Comparison of ENCODE assay signal across 13 cellular contexts in the genomic region with DNA sequence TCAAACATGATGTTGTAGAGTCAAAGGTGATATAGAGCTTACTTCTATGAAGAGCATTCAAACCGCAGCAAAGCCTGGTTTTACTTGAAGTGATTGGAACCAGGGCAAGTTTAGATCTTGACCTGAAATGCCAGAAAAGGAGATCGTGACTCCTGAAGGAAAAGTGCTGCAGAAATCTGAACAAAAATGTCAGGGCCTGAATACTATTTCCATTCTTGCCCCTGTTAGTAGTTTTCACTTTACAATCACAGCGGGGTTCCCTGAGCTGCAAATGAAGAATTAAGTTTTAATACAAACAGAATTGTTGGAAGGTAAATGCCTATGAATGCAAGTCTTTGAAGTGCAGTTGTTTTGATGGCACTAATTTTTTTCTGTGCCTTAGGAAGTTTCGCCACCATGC. TPM values are rescaled to one million over a fixed set of nuclear protein-coding genes. Genes with fewer than 3 reads are reported as not detected.
DNase-seq lines count a peak whose midpoint lies in the region; ATAC-seq, FAIRE-seq and TF ChIP-seq lines count a peak whose summit lies in the region.
"Had no signal": no experiment of that assay in that cellular context is flagged by ENCODE, and none has a peak within 500 bp of the region (broad histone marks: within the 10 kb centered on the region; RNA-seq: fewer than 3 reads in every experiment).

No MANE protein-coding gene starts in this region.

- H3K4me1 ChIP-seq in HEK293 (ENCODE audit: control insufficient read depth, insufficient read depth, low read length) (no peaks in the 10 kb centered on the region), astrocyte (ENCODE audit: insufficient read depth, low read length) (peaks cover 24% of the 10 kb centered on the region), iPS-18a (ENCODE audit: control insufficient read depth, low read depth, low read length) (peaks cover 13% of the 10 kb centered on the region), smooth muscle cell (ENCODE audit: low read depth) (peaks cover 13% of the 10 kb centered on the region)
- H3K4me1 ChIP-seq: parathyroid adenoma had no signal

- H3K4me3 Mint-ChIP-seq in astrocyte (ENCODE audit: unreplicated experiment) = no peak overlapping the region

- FAIRE-seq in astrocyte (lab: Jason Lieb, UNC) (no peak), GM12891 (lab: Jason Lieb, UNC) (no peak)
- FAIRE-seq: D721Med had no signal

- POLR2A ChIA-PET in HEK293 (lab: Yijun Ruan, JAX) = no interaction called here

- H3K27me3 ChIP-seq in astrocyte (ENCODE audit: insufficient read depth, low read length) (no peaks in the 10 kb centered on the region), iPS-18a (ENCODE audit: control insufficient read depth, insufficient read depth, low read length) (peaks cover 67% of the 10 kb centered on the region), smooth muscle cell (ENCODE audit: low read depth) (peaks cover 23% of the 10 kb centered on the region)

- no peak for DNase-seq in astrocyte (ENCODE audit: low read depth)
- DNase-seq in smooth muscle cell (lab: John Stamatoyannopoulos, UW; ENCODE audit: unreplicated experiment) = no peak
- no peak for DNase-seq in activated CD4-positive, alpha-beta T cell treated with anti-CD3 and anti-CD28 coated beads for 4 hours
- DNase-seq in GM12891 (ENCODE audit: insufficient read length, low spot score) = no peak
- DNase-seq: NCI-H2227 treated with DMSO at 0.1 percent for 48 hours; stimulated activated CD4-positive, alpha-beta T cell treated with anti-CD3 and anti-CD28 coated beads, Interleukin-4, amount 100 ng/mL, for 1 hour; stimulated activated naive CD8-positive, alpha-beta T cell treated with anti-CD3 and anti-CD28 coated beads, Interleukin-15, Interleukin-2, amounts not matched to agents 100 U/mL and 50 U/mL, for 24 hours had no signal

- ATAC-seq in HG03342 (IDR thresholded peaks at IDR 0.05; ENCODE audit: unreplicated experiment) (no peak), HG03095 (IDR thresholded peaks at IDR 0.05; ENCODE audit: unreplicated experiment) (no peak)
- ATAC-seq: stimulated activated naive CD8-positive, alpha-beta T cell treated with anti-CD3 and anti-CD28 coated beads, Interleukin-15, Interleukin-2, amounts not matched to agents 100 U/mL and 50 U/mL, for 24 hours had no signal

- no peaks in the 10 kb centered on the region for H3F3A ChIP-seq in smooth muscle cell (ENCODE audit: low read depth)

- H3K79me2 ChIP-seq in astrocyte (ENCODE audit: insufficient read depth, low read length) (peaks cover 10% of the 10 kb centered on the region), smooth muscle cell (ENCODE audit: low read depth) (peaks cover 26% of the 10 kb centered on the region)
- H3K79me2 ChIP-seq: parathyroid adenoma had no signal

- TF ChIP-seq POLR2A in GM12891 (IDR thresholded peaks at IDR 0.05; ENCODE audit: low read depth, low read length) = no peak

- peaks cover 15% of the 10 kb centered on the region for H3K4me1 Mint-ChIP-seq in astrocyte (ENCODE audit: low read depth, unreplicated experiment)

- CTCF ChIA-PET in HEK293 (lab: Yijun Ruan, JAX) = no interaction called here

- peaks cover 0 to 67% of the 10 kb centered on the region in 2 experiments; a peak in 2 of 3 replicates for H3K36me3 ChIP-seq in HEK293 (ENCODE audit: control insufficient read depth in 2 of 2, insufficient read depth in 1 of 2, low read length in 2 of 2)
- no peaks in the 10 kb centered on the region for H3K36me3 ChIP-seq in astrocyte (ENCODE audit: insufficient read depth, low read length)
- H3K36me3 ChIP-seq in iPS-18a (ENCODE audit: control insufficient read depth, low read depth, low read length) = no peaks in the 10 kb centered on the region
- H3K36me3 ChIP-seq in smooth muscle cell (ENCODE audit: low read depth) = no peaks in the 10 kb centered on the region

- H3K36me3 Mint-ChIP-seq in astrocyte (ENCODE audit: low read depth, unreplicated experiment) = no peaks in the 10 kb centered on the region

- no peak overlapping the region for H3K27ac Mint-ChIP-seq in astrocyte (ENCODE audit: unreplicated experiment)

- H3K27me3 Mint-ChIP-seq in astrocyte (ENCODE audit: low read depth, unreplicated experiment) = peaks cover 23% of the 10 kb centered on the region

- H4K20me1 ChIP-seq in astrocyte (ENCODE audit: insufficient read depth, low read length) = peaks cover 16% of the 10 kb centered on the region
- H4K20me1 ChIP-seq in smooth muscle cell (ENCODE audit: low read depth) = peaks cover 64% of the 10 kb centered on the region

- TF ChIP-seq CTCF in HEK293 (tag by site-specific recombination; IDR thresholded peaks at IDR 0.05) = no peak
- TF ChIP-seq CTCF in astrocyte (IDR thresholded peaks at IDR 0.05; ENCODE audit: insufficient read depth, low read depth, low read length) = no peak
- TF ChIP-seq CTCF in smooth muscle cell (IDR thresholded peaks at IDR 0.05; ENCODE audit: borderline replicate concordance, insufficient read depth, poor library complexity, severe bottlenecking) = no peak

- 38% methylated on average over 4 of the region's 4 CpGs for WGBS in smooth muscle cell (ENCODE audit: low lambda C conversion rate)

- H3K4me3 ChIP-seq in HEK293 (ENCODE audit: low read depth, low read length) (peak overlapping the region; percentile 84), astrocyte (ENCODE audit: insufficient read depth, low read depth, low read length) (no peak overlapping the region), iPS-18a (ENCODE audit: low read length) (peak overlapping the region; percentile 76), smooth muscle cell (peak overlapping the region; percentile 73)

- H3K4me2 ChIP-seq in astrocyte (ENCODE audit: low read length) (peak overlapping the region; percentile 98), smooth muscle cell (peak overlapping the region; percentile 96)

- H3K9me3 ChIP-seq in HEK293 (ENCODE audit: control insufficient read depth, insufficient read depth, low read depth, low read length) (no peaks in the 10 kb centered on the region), astrocyte (ENCODE audit: insufficient read depth, low read depth, low read length) (no peaks in the 10 kb centered on the region), iPS-18a (ENCODE audit: control insufficient read depth, low read depth, low read length) (no peaks in the 10 kb centered on the region), smooth muscle cell (replicated peaks; ENCODE audit: low read depth) (no peaks in the 10 kb centered on the region)

- H3K27ac ChIP-seq in HEK293 (ENCODE audit: extremely low read depth, low read depth, low read length) = 0 out of 2 replicates have a peak overlapping the region, but pooled peaks have one; percentile 33
- no peak overlapping the region for H3K27ac ChIP-seq in astrocyte (ENCODE audit: low read depth, low read length)
- no peak overlapping the region for H3K27ac ChIP-seq in iPS-18a (ENCODE audit: low read length)
- H3K27ac ChIP-seq in smooth muscle cell (ENCODE audit: low read depth) = no peak overlapping the region
- H3K27ac ChIP-seq: parathyroid adenoma had no signal

- no peak overlapping the region for H2AFZ ChIP-seq in astrocyte (ENCODE audit: low read depth, low read length)
- no peak overlapping the region for H2AFZ ChIP-seq in smooth muscle cell (ENCODE audit: low read depth)

- H3K9ac ChIP-seq in astrocyte (ENCODE audit: low read length) = no peak overlapping the region
- no peak overlapping the region for H3K9ac ChIP-seq in iPS-18a (ENCODE audit: low read length)
- no peak overlapping the region for H3K9ac ChIP-seq in smooth muscle cell (ENCODE audit: low read depth)
- H3K9ac ChIP-seq: parathyroid adenoma had no signal

- H3K9me3 Mint-ChIP-seq in astrocyte (ENCODE audit: unreplicated experiment) = no peaks in the 10 kb centered on the region

TF ChIP-seq in HEK293, 187 proteins besides CTCF, POLR2A, EP300 and RAD21:
- no peak for TF ChIP-seq BCL11B (tag by site-specific recombination; IDR thresholded peaks at IDR 0.05; ENCODE audit: low read depth)
- TF ChIP-seq, protein P1, sequence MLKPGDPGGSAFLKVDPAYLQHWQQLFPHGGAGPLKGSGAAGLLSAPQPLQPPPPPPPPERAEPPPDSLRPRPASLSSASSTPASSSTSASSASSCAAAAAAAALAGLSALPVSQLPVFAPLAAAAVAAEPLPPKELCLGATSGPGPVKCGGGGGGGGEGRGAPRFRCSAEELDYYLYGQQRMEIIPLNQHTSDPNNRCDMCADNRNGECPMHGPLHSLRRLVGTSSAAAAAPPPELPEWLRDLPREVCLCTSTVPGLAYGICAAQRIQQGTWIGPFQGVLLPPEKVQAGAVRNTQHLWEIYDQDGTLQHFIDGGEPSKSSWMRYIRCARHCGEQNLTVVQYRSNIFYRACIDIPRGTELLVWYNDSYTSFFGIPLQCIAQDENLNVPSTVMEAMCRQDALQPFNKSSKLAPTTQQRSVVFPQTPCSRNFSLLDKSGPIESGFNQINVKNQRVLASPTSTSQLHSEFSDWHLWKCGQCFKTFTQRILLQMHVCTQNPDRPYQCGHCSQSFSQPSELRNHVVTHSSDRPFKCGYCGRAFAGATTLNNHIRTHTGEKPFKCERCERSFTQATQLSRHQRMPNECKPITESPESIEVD (tag by site-specific recombination; IDR thresholded peaks at IDR 0.05) = peak; percentile 92
- TF ChIP-seq TCF7L2 (IDR thresholded peaks at IDR 0.05; ENCODE audit: borderline replicate concordance, low read depth, low read length) = peak; percentile 46; the same call in 1 of the 2 replicates
- TF ChIP-seq GFI1B (tag by site-specific recombination; IDR thresholded peaks at IDR 0.05) = 0 out of 2 replicates have a peak, but pooled peaks have one; percentile 5
TF ChIP-seq in HEK293: peak in this region for 3.

TF ChIP-seq in GM12891, 5 proteins besides CTCF, POLR2A, EP300 and RAD21:
- no peak for TF ChIP-seq PAX5 (IDR thresholded peaks at IDR 0.05; ENCODE audit: insufficient read depth, low read length, severe bottlenecking)
- TF ChIP-seq POLR2AphosphoS5 (IDR thresholded peaks at IDR 0.05; ENCODE audit: low read depth, low read length) = no peak
- no peak for TF ChIP-seq POU2F2 (IDR thresholded peaks at IDR 0.05; ENCODE audit: low read depth, low read length)
- TF ChIP-seq SPI1 (IDR thresholded peaks at IDR 0.05; ENCODE audit: low read depth, low read length) = no peak
- TF ChIP-seq TAF1 (IDR thresholded peaks at IDR 0.05; ENCODE audit: low read depth, low read length) = no peak

RNA-seq across cellular contexts. Expression of a gene that starts 4.1 kb away (rescaled TPM):
- total RNA-seq in astrocyte (6.4 and 11.2 TPM in 2 replicates), smooth muscle cell (37.1 and 37.2 TPM in 2 replicates)
- polyA plus RNA-seq in smooth muscle cell = 22.6 and 29.4 TPM in 2 replicates
- polyA plus RNA-seq in GM12891 (2012; ENCODE audit: low read depth, missing spikeins) = not detected
